9 cellular contexts compared by ENCODE assay signal in genomic region chr1:15741183-15741850, GRCh38. TPM values are rescaled to one million over a fixed set of nuclear protein-coding genes. Genes with fewer than 3 reads are reported as not detected.
A peak's percentile ranks its signal among the peaks of the same experiment; 100 is the strongest.
DNase-seq lines count a peak whose midpoint lies in the region; ATAC-seq and TF ChIP-seq lines count a peak whose summit lies in the region.
"Had no signal": no experiment of that assay in that cellular context is flagged by ENCODE, and none has a peak within 500 bp of the region (broad histone marks: within the 10 kb centered on the region; RNA-seq: fewer than 3 reads in every experiment).

No MANE protein-coding gene starts in this region.

- TF ChIP-seq CTCF in Caco-2 (IDR thresholded peaks at IDR 0.05; ENCODE audit: insufficient read depth in 1 of 2, low read depth in 1 of 2, low read length in 1 of 2, severe bottlenecking in 1 of 2, unreplicated experiment in 1 of 2) (peak; percentile 82 to 92), left lung (IDR thresholded peaks at IDR 0.05) (peak; percentile 73 to 75)

- no peaks in the 10 kb centered on the region for H3K36me3 ChIP-seq in Caco-2 (ENCODE audit: control insufficient read depth, insufficient read depth, low read length)
- peaks cover 0 to 2% of the 10 kb centered on the region in 2 donors for H3K36me3 ChIP-seq in left lung

- peak; percentile 89 for DNase-seq in Caco-2
- DNase-seq in HEK293T (ENCODE audit: extremely low spot score) = peak; percentile 84
- DNase-seq in NCI-H2196 (lab: John Stamatoyannopoulos, UW; ENCODE audit: unreplicated experiment) = peak; percentile 89
- DNase-seq in cerebellar cortex (ENCODE audit: low spot score) = peak; percentile 91
- peak; percentile 82 to 92 for DNase-seq in left lung
- peak; percentile 62 for DNase-seq in stimulated activated CD4-positive, alpha-beta T cell treated with anti-CD3 and anti-CD28 coated beads, Interleukin-4, amount 100 ng/mL, for 24 hours
- no peak for DNase-seq in GDM1 (lab: John Stamatoyannopoulos, UW)

- no peaks in the 10 kb centered on the region for H3K9me3 Mint-ChIP-seq in Caco-2 (ENCODE audit: unreplicated experiment)

- H3K27ac ChIP-seq in left lung = no peak overlapping the region
- H3K27ac ChIP-seq: SK-N-MC had no signal

- no peaks in the 10 kb centered on the region for H3K9me3 ChIP-seq in Caco-2
- H3K9me3 ChIP-seq in left lung = no peaks in the 10 kb centered on the region

- CTCF ChIA-PET in Caco-2 (lab: Charles Lee) (interaction anchor here (0.7 to 1.5 kb wide), 8 partner anchors 51 to 418 kb away, joined by 3 to 9 read pairs (median 6); no protein-coding TSS in a partner anchor), HEK293T (lab: Yijun Ruan, JAX) (interaction anchor here (0.5 to 1.2 kb wide), 4 partner anchors 18 to 184 kb away, joined by 3 to 5 read pairs (median 4); no protein-coding TSS in a partner anchor)

- H3K4me1 Mint-ChIP-seq in Caco-2 (ENCODE audit: low read depth, unreplicated experiment) = peaks cover 7% of the 10 kb centered on the region

- H3K4me3 Mint-ChIP-seq in Caco-2 (ENCODE audit: unreplicated experiment) = peak overlapping the region; percentile 66

- POLR2A ChIA-PET in Caco-2 (lab: Charles Lee) = no interaction called here
- POLR2A ChIA-PET in HEK293T (lab: Yijun Ruan, JAX) = no interaction called here

- H3K36me3 Mint-ChIP-seq in Caco-2 (ENCODE audit: insufficient read depth, unreplicated experiment) = peaks cover 7% of the 10 kb centered on the region

- H3K4me1 ChIP-seq in Caco-2 (peaks cover 17% of the 10 kb centered on the region), left lung (peaks cover 4 to 9% of the 10 kb centered on the region in 2 donors)

- BruUV-seq in Caco-2 (replicated peaks; lab: Mats Ljungman, UMichigan) = no TSS peak

- peak overlapping the region; percentile 82 for H3K27ac Mint-ChIP-seq in Caco-2 (ENCODE audit: unreplicated experiment)

- H3K4me3 ChIP-seq in Caco-2 (ENCODE audit: low read depth, low read length) = peak overlapping the region; percentile 0; the same call in 1 of the 2 replicates
- no peak overlapping the region for H3K4me3 ChIP-seq in left lung
- H3K4me3 ChIP-seq: SK-N-MC had no signal

- ATAC-seq in activated CD4-positive, CD25-positive, alpha-beta regulatory T cell treated with anti-CD3 and anti-CD28 coated beads, Interleukin-2, amount 50 U/mL, for 24 hours = peak; percentile 74 to 77
- peak; percentile 97 for ATAC-seq in left lung

- no peaks in the 10 kb centered on the region for H3K27me3 ChIP-seq in Caco-2 (replicated peaks; ENCODE audit: control insufficient read depth, insufficient read depth, low read length)
- H3K27me3 ChIP-seq in left lung = no peaks in the 10 kb centered on the region

- H3K27me3 Mint-ChIP-seq in Caco-2 (ENCODE audit: insufficient read depth, unreplicated experiment) = no peaks in the 10 kb centered on the region

- intact Hi-C loops in Caco-2 (cut with micrococcal nuclease; ENCODE audit: unreplicated experiment) = loop anchor here (1.0 to 10.0 kb wide), 3 partner anchors 57 to 215 kb away; partner anchors contain the start of genes DNAJC16 and PLEKHM2
- intact Hi-C loops in left lung (cut with DNase I) = no loop called here

TF ChIP-seq in HEK293T, 16 proteins besides CTCF, POLR2A, EP300 and RAD21:
- TF ChIP-seq ARNT (IDR thresholded peaks at IDR 0.05) (no peak), SUZ12 (IDR thresholded peaks at IDR 0.05) (no peak), L3MBTL2 (conservative IDR thresholded peaks at IDR 0.05) (no peak), TARDBP (IDR thresholded peaks at IDR 0.05) (no peak), LEF1 (IDR thresholded peaks at IDR 0.05; ENCODE audit: borderline replicate concordance) (no peak), CTBP1 (IDR thresholded peaks at IDR 0.05; ENCODE audit: borderline replicate concordance) (no peak), PKNOX1 (IDR thresholded peaks at IDR 0.05) (no peak), FOXK2 (IDR thresholded peaks at IDR 0.05) (no peak), ZNF384 (IDR thresholded peaks at IDR 0.05) (no peak), FOXA1 (IDR thresholded peaks at IDR 0.05) (no peak), HDGF (IDR thresholded peaks at IDR 0.05; ENCODE audit: borderline replicate concordance) (no peak), NFRKB (IDR thresholded peaks at IDR 0.05) (no peak), SP1 (IDR thresholded peaks at IDR 0.05) (no peak), ELF4 (IDR thresholded peaks at IDR 0.05) (no peak), FOXM1 (IDR thresholded peaks at IDR 0.05; ENCODE audit: borderline replicate concordance) (no peak), BHLHE40 (IDR thresholded peaks at IDR 0.05; ENCODE audit: borderline replicate concordance) (no peak)

RNA-seq across cellular contexts. Expression of gene TMEM82, which starts 1.0 kb away (rescaled TPM):
- total RNA-seq in Caco-2 (2022) (2.7 and 3.5 TPM in 2 replicates), left lung (not detected)

RNA-seq across cellular contexts. Expression of gene SLC25A34, which starts 5.3 kb away (rescaled TPM):
- 0.49 and 1.1 TPM in 2 replicates for total RNA-seq in Caco-2 (2022)
- total RNA-seq in left lung = 1 to 10 TPM; 1.4 to 2.6 TPM

RNA-seq across cellular contexts. Expression of gene FBLIM1, which starts 17.3 kb away (rescaled TPM):
- total RNA-seq in Caco-2 (2022) (3.6 and 5.5 TPM in 2 replicates), left lung (10 to 100 TPM; 52.3 to 57.1 TPM)

RNA-seq across cellular contexts. Expression of gene PLEKHM2, which starts 57.2 kb away (rescaled TPM):
- total RNA-seq in Caco-2 (2022) = 33.3 and 38.6 TPM in 2 replicates
- 10 to 100 TPM; 72.9 to 86.8 TPM for total RNA-seq in left lung
